1 cellular context compared by ENCODE assay signal in genomic region chr18:47871288-47871687, GRCh38.
A peak's percentile ranks its signal among the peaks of the same experiment; 100 is the strongest.
TF ChIP-seq lines count a peak whose summit lies in the region.

No MANE protein-coding gene starts in this region.

TF ChIP-seq in HepG2, 621 proteins besides CTCF, POLR2A, EP300 and RAD21 (continued from another document):
- TF ChIP-seq HNF1A (IDR thresholded peaks at IDR 0.05; ENCODE audit: low read depth) (no peak), HNF1A (CRISPR knock-in tag; IDR thresholded peaks at IDR 0.05; ENCODE audit: borderline replicate concordance) (no peak), SOX13 (IDR thresholded peaks at IDR 0.05) (no peak), SOX13 (CRISPR knock-in tag; conservative IDR thresholded peaks at IDR 0.05 in 1 of 2, IDR thresholded peaks at IDR 0.05 in 1 of 2) (0 out of 4 replicates have a peak, but pooled peaks of 1 of the 2 experiments have one; percentile 23), SALL1 (CRISPR knock-in tag; IDR thresholded peaks at IDR 0.05) (peak; percentile 67), RARA (CRISPR knock-in tag; IDR thresholded peaks at IDR 0.05) (no peak), ZNF432 (CRISPR knock-in tag; IDR thresholded peaks at IDR 0.05; ENCODE audit: borderline replicate concordance) (no peak)
- TF ChIP-seq, protein P1, sequence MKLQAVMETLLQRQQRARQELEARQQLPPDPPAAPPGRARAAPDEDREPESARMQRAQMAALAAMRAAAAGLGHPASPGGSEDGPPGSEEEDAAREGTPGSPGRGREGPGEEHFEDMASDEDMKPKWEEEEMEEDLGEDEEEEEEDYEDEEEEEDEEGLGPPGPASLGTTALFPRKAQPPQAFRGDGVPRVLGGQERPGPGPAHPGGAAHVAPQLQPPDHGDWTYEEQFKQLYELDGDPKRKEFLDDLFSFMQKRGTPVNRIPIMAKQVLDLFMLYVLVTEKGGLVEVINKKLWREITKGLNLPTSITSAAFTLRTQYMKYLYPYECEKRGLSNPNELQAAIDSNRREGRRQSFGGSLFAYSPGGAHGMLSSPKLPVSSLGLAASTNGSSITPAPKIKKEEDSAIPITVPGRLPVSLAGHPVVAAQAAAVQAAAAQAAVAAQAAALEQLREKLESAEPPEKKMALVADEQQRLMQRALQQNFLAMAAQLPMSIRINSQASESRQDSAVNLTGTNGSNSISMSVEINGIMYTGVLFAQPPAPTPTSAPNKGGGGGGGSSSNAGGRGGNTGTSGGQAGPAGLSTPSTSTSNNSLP (IDR thresholded peaks at IDR 0.05; ENCODE audit: low read depth, low read length) = 0 out of 2 replicates have a peak, but pooled peaks have one; percentile 20
TF ChIP-seq in HepG2: peak in this region for 4.
